1 cellular context compared by ENCODE assay signal in the genomic region with DNA sequence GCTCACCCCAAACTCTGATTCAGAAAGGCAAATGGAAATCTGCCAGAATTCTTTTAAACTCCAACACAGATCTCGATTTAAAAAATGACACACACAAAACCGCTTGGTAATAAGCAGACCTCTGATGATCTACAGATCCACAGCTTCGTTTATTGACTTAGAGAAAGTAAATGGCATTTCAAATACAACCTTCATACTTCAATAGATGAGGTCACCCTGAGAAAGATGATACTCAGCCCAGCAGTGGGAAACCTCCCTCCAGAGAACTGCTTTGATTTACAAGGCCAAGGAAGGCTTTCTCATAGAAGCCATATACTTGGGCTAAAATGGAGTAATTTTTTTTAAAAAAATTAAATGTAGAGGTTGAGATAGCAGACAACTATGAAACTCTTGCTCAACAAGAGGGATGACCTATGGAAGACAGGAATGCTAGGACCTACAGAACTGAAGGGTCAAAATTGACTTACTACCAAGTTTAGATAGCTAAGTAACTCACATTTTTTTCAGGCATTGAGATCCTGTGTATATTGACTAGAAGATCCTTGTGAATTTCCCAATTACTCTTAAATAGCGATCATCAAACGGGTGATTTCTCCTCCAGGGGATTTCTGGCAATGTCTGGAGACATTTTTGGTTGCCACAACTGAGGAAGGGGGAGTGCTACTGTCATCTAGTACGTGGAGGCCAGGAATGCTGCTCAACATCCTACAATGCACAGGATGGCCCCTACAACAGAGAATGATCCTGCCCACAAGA.
A peak's percentile ranks its signal among the peaks of the same experiment; 100 is the strongest.
TF ChIP-seq lines count a peak whose summit lies in the region.

No MANE protein-coding gene starts in this region.

TF ChIP-seq in HepG2, 621 proteins besides CTCF, POLR2A, EP300 and RAD21 (continued from another document):
- TF ChIP-seq, protein P1, sequence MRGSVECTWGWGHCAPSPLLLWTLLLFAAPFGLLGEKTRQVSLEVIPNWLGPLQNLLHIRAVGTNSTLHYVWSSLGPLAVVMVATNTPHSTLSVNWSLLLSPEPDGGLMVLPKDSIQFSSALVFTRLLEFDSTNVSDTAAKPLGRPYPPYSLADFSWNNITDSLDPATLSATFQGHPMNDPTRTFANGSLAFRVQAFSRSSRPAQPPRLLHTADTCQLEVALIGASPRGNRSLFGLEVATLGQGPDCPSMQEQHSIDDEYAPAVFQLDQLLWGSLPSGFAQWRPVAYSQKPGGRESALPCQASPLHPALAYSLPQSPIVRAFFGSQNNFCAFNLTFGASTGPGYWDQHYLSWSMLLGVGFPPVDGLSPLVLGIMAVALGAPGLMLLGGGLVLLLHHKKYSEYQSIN (CRISPR knock-in tag; IDR thresholded peaks at IDR 0.05; ENCODE audit: borderline replicate concordance) = no peak
- TF ChIP-seq TCF7 (IDR thresholded peaks at IDR 0.05; ENCODE audit: low read depth) (0 out of 2 replicates have a peak, but pooled peaks have one; percentile 18), NRL (CRISPR knock-in tag; IDR thresholded peaks at IDR 0.05; ENCODE audit: borderline replicate concordance) (no peak), ZNF549 (CRISPR knock-in tag; IDR thresholded peaks at IDR 0.05) (no peak), HNRNPLL (IDR thresholded peaks at IDR 0.05; ENCODE audit: low read depth, low read length, poor library complexity, severe bottlenecking) (no peak), ZFP90 (CRISPR knock-in tag; IDR thresholded peaks at IDR 0.05; ENCODE audit: borderline replicate concordance) (no peak), ZNF251 (CRISPR knock-in tag; IDR thresholded peaks at IDR 0.05) (no peak), ZNF569 (CRISPR knock-in tag; IDR thresholded peaks at IDR 0.05; ENCODE audit: borderline replicate concordance) (no peak), SIX1 (CRISPR knock-in tag; IDR thresholded peaks at IDR 0.05; ENCODE audit: borderline replicate concordance) (peak; percentile 84; the same call in 1 of the 2 replicates), STAG1 (CRISPR knock-in tag; IDR thresholded peaks at IDR 0.05) (no peak), MATR3 (CRISPR knock-in tag; IDR thresholded peaks at IDR 0.05) (no peak), ZBTB1 (CRISPR knock-in tag; IDR thresholded peaks at IDR 0.05; ENCODE audit: borderline replicate concordance) (no peak), ZNF468 (CRISPR knock-in tag; IDR thresholded peaks at IDR 0.05) (no peak), XRCC5 (optimal IDR thresholded peaks at IDR 0.05; ENCODE audit: low read length) (no peak), RARG (CRISPR knock-in tag; IDR thresholded peaks at IDR 0.05; ENCODE audit: low read depth) (no peak), RBM22 (optimal IDR thresholded peaks at IDR 0.05; ENCODE audit: low read length) (no peak), FOXK2 (IDR thresholded peaks at IDR 0.05) (no peak), PAF1 (CRISPR knock-in tag; IDR thresholded peaks at IDR 0.05) (no peak), GLI4 (CRISPR knock-in tag; IDR thresholded peaks at IDR 0.05; ENCODE audit: borderline replicate concordance) (no peak), SP2 (CRISPR knock-in tag; IDR thresholded peaks at IDR 0.05) (no peak), ATF7 (IDR thresholded peaks at IDR 0.05) (0 out of 2 replicates have a peak, but pooled peaks have one; percentile 6), ATF7 (CRISPR knock-in tag; IDR thresholded peaks at IDR 0.05) (no peak), CREM (IDR thresholded peaks at IDR 0.05) (0 out of 2 replicates have a peak, but pooled peaks have one; percentile 13), CREM (CRISPR knock-in tag; IDR thresholded peaks at IDR 0.05) (no peak), ZKSCAN1 (IDR thresholded peaks at IDR 0.05; ENCODE audit: low read length) (no peak), ATF1 (CRISPR knock-in tag; IDR thresholded peaks at IDR 0.05) (no peak), GATAD2A (CRISPR knock-in tag; IDR thresholded peaks at IDR 0.05) (peak; percentile 31; the same call in 1 of the 2 replicates), MIXL1 (CRISPR knock-in tag; IDR thresholded peaks at IDR 0.05) (no peak)
- TF ChIP-seq, protein P2, sequence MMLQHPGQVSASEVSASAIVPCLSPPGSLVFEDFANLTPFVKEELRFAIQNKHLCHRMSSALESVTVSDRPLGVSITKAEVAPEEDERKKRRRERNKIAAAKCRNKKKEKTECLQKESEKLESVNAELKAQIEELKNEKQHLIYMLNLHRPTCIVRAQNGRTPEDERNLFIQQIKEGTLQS (CRISPR knock-in tag; IDR thresholded peaks at IDR 0.05) = peak; percentile 35; the same call in 1 of the 2 replicates
- TF ChIP-seq, protein P3, sequence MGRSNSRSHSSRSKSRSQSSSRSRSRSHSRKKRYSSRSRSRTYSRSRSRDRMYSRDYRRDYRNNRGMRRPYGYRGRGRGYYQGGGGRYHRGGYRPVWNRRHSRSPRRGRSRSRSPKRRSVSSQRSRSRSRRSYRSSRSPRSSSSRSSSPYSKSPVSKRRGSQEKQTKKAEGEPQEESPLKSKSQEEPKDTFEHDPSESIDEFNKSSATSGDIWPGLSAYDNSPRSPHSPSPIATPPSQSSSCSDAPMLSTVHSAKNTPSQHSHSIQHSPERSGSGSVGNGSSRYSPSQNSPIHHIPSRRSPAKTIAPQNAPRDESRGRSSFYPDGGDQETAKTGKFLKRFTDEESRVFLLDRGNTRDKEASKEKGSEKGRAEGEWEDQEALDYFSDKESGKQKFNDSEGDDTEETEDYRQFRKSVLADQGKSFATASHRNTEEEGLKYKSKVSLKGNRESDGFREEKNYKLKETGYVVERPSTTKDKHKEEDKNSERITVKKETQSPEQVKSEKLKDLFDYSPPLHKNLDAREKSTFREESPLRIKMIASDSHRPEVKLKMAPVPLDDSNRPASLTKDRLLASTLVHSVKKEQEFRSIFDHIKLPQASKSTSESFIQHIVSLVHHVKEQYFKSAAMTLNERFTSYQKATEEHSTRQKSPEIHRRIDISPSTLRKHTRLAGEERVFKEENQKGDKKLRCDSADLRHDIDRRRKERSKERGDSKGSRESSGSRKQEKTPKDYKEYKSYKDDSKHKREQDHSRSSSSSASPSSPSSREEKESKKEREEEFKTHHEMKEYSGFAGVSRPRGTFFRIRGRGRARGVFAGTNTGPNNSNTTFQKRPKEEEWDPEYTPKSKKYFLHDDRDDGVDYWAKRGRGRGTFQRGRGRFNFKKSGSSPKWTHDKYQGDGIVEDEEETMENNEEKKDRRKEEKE (IDR thresholded peaks at IDR 0.05) = no peak
- TF ChIP-seq, protein P4, sequence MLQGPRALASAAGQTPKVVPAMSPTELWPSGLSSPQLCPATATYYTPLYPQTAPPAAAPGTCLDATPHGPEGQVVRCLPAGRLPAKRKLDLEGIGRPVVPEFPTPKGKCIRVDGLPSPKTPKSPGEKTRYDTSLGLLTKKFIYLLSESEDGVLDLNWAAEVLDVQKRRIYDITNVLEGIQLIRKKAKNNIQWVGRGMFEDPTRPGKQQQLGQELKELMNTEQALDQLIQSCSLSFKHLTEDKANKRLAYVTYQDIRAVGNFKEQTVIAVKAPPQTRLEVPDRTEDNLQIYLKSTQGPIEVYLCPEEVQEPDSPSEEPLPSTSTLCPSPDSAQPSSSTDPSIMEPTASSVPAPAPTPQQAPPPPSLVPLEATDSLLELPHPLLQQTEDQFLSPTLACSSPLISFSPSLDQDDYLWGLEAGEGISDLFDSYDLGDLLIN (CRISPR knock-in tag; IDR thresholded peaks at IDR 0.05; ENCODE audit: borderline replicate concordance) = no peak
- TF ChIP-seq, protein P5, sequence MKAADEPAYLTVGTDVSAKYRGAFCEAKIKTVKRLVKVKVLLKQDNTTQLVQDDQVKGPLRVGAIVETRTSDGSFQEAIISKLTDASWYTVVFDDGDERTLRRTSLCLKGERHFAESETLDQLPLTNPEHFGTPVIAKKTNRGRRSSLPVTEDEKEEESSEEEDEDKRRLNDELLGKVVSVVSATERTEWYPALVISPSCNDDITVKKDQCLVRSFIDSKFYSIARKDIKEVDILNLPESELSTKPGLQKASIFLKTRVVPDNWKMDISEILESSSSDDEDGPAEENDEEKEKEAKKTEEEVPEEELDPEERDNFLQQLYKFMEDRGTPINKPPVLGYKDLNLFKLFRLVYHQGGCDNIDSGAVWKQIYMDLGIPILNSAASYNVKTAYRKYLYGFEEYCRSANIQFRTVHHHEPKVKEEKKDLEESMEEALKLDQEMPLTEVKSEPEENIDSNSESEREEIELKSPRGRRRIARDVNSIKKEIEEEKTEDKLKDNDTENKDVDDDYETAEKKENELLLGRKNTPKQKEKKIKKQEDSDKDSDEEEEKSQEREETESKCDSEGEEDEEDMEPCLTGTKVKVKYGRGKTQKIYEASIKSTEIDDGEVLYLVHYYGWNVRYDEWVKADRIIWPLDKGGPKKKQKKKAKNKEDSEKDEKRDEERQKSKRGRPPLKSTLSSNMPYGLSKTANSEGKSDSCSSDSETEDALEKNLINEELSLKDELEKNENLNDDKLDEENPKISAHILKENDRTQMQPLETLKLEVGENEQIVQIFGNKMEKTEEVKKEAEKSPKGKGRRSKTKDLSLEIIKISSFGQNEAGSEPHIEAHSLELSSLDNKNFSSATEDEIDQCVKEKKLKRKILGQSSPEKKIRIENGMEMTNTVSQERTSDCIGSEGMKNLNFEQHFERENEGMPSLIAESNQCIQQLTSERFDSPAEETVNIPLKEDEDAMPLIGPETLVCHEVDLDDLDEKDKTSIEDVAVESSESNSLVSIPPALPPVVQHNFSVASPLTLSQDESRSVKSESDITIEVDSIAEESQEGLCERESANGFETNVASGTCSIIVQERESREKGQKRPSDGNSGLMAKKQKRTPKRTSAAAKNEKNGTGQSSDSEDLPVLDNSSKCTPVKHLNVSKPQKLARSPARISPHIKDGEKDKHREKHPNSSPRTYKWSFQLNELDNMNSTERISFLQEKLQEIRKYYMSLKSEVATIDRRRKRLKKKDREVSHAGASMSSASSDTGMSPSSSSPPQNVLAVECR (CRISPR knock-in tag; IDR thresholded peaks at IDR 0.05; ENCODE audit: borderline replicate concordance) = no peak
